ENCODE assay signal across 8 cellular contexts in genomic region chr6:42984924-42985475, GRCh38. TPM values are rescaled to one million over a fixed set of nuclear protein-coding genes. Genes with fewer than 3 reads are reported as not detected.
DNase-seq lines count a peak whose midpoint lies in the region; FAIRE-seq and TF ChIP-seq lines count a peak whose summit lies in the region.

No MANE protein-coding gene starts in this region.

- H3K79me2 ChIP-seq in astrocyte (ENCODE audit: insufficient read depth, low read length) = peaks cover 41% of the 10 kb centered on the region

- no peaks in the 10 kb centered on the region for H3K27me3 ChIP-seq in BLaER1
- no peaks in the 10 kb centered on the region for H3K27me3 ChIP-seq in astrocyte (ENCODE audit: insufficient read depth, low read length)
- no peaks in the 10 kb centered on the region for H3K27me3 ChIP-seq in stomach

- TF ChIP-seq EP300 in stomach (IDR thresholded peaks at IDR 0.05) = no peak

- intact Hi-C loops in stomach (cut with DNase I; ENCODE audit: low total_unique reads) = no loop called here

- H3K4me1 ChIP-seq in BLaER1 (peaks cover 48% of the 10 kb centered on the region), astrocyte (ENCODE audit: insufficient read depth, low read length) (peaks cover 22% of the 10 kb centered on the region), stomach (peaks cover 32 to 57% (median 48%) of the 10 kb centered on the region in 4 donors)

- H3K4me3 ChIP-seq in BLaER1 (peak overlapping the region; percentile 90), astrocyte (ENCODE audit: insufficient read depth, low read depth, low read length) (peak overlapping the region; percentile 73), stomach (peak overlapping the region; percentile 79 to 98 (median 90))

- 8 to 12% (median 10%) methylated on average over 12 to 13 of the region's 13 CpGs for WGBS in stomach, 5 donors

- H3K9me3 ChIP-seq in BLaER1 (no peaks in the 10 kb centered on the region), astrocyte (ENCODE audit: insufficient read depth, low read depth, low read length) (no peaks in the 10 kb centered on the region), stomach (no peaks in the 10 kb centered on the region)

- H3K9ac ChIP-seq in BLaER1 (peak overlapping the region; percentile 91), astrocyte (ENCODE audit: low read length) (peak overlapping the region; percentile 86)

- H3K27me3 Mint-ChIP-seq in astrocyte (ENCODE audit: low read depth, unreplicated experiment) = no peaks in the 10 kb centered on the region

- peaks cover 24% of the 10 kb centered on the region for H3K4me1 Mint-ChIP-seq in astrocyte (ENCODE audit: low read depth, unreplicated experiment)

- H3K27ac Mint-ChIP-seq in astrocyte (ENCODE audit: unreplicated experiment) = no peak overlapping the region

- TF ChIP-seq CTCF in astrocyte (IDR thresholded peaks at IDR 0.05; ENCODE audit: insufficient read depth, low read depth, low read length) = no peak
- no peak for TF ChIP-seq CTCF in stomach (IDR thresholded peaks at IDR 0.05)

- H3K4me3 Mint-ChIP-seq in astrocyte (ENCODE audit: unreplicated experiment) = peak overlapping the region; percentile 88

- no peaks in the 10 kb centered on the region for H3K9me3 Mint-ChIP-seq in astrocyte (ENCODE audit: unreplicated experiment)

- peak overlapping the region; percentile 76 for H2AFZ ChIP-seq in astrocyte (ENCODE audit: low read depth, low read length)

- peak overlapping the region; percentile 92 for H3K27ac ChIP-seq in BLaER1
- peak overlapping the region; percentile 52 for H3K27ac ChIP-seq in astrocyte (ENCODE audit: low read depth, low read length)
- peak overlapping the region; percentile 77 to 93 (median 89) for H3K27ac ChIP-seq in stomach

- H4K20me1 ChIP-seq in BLaER1 (peaks cover 48% of the 10 kb centered on the region), astrocyte (ENCODE audit: insufficient read depth, low read length) (peaks cover 47% of the 10 kb centered on the region)

- peaks cover 10% of the 10 kb centered on the region for H3K36me3 Mint-ChIP-seq in astrocyte (ENCODE audit: low read depth, unreplicated experiment)

- no peak for FAIRE-seq in astrocyte (lab: Jason Lieb, UNC)

- no peak for TF ChIP-seq POLR2A in stomach (IDR thresholded peaks at IDR 0.05)

- H3K4me2 ChIP-seq in BLaER1 (peak overlapping the region; percentile 95), astrocyte (ENCODE audit: low read length) (peak overlapping the region; percentile 97)

- DNase-seq in Kasumi-1 (lab: John Stamatoyannopoulos, UW) (peak; percentile 17 to 48), astrocyte (ENCODE audit: low read depth) (no peak), iris pigment epithelial cell (ENCODE audit: low read depth) (peak; percentile 18), stomach (no peak), SW 1271 (lab: John Stamatoyannopoulos, UW) (no peak), RKO (ENCODE audit: low spot score) (no peak), H4 (ENCODE audit: low spot score) (no peak)

- H3K36me3 ChIP-seq in BLaER1 (peaks cover 29% of the 10 kb centered on the region), astrocyte (ENCODE audit: insufficient read depth, low read length) (peaks cover 3% of the 10 kb centered on the region), stomach (peaks cover 10 to 14% (median 12%) of the 10 kb centered on the region in 4 donors)

RNA-seq across cellular contexts. Expression of gene PPP2R5D, which starts 0.6 kb away (rescaled TPM):
- 48.0 and 53.0 TPM in 2 replicates for total RNA-seq in astrocyte
- total RNA-seq in stomach = 100 to 1,000 TPM in 1 of 5 donors, 10 to 100 TPM in 4; 19.6 to 517 (median 40.6) TPM
- 10 to 100 TPM; 21.0 to 23.7 (median 21.5) TPM for polyA plus RNA-seq in stomach
- 61.1 and 70.8 TPM in 2 replicates for total RNA-seq in H4 (2014; rRNA removed; shearing (Covaris generic))

RNA-seq across cellular contexts. Expression of gene PEX6, which starts 6.0 kb away (rescaled TPM):
- 22.7 and 27.1 TPM in 2 replicates for total RNA-seq in astrocyte
- total RNA-seq in stomach = 100 to 1,000 TPM in 1 of 5 donors, 10 to 100 TPM in 2, 1 to 10 TPM in 2; 5.5 to 118 (median 23.9) TPM
- 10 to 100 TPM; 13.0 to 16.4 (median 15.1) TPM for polyA plus RNA-seq in stomach
- total RNA-seq in H4 (2014; rRNA removed; shearing (Covaris generic)) = 39.2 and 45.8 TPM in 2 replicates

RNA-seq across cellular contexts. Expression of gene GNMT, which starts 24.4 kb away (rescaled TPM):
- total RNA-seq in astrocyte (0.68 TPM in 1 of 2 replicates, not detected in the other), stomach (10 to 100 TPM in 1 of 5 donors, 1 to 10 TPM in 1, under 1 TPM in 1, not detected in 2; 0.45 to 21.3 (median 1.8) TPM)
- 100 to 1,000 TPM in 1 of 3 donors, 10 to 100 TPM in 2; 14.4 to 121 (median 73.2) TPM for polyA plus RNA-seq in stomach
- total RNA-seq in H4 (2014; rRNA removed; shearing (Covaris generic)) = not detected in 2 replicates

RNA-seq across cellular contexts. Expression of gene MEA1, which starts 28.7 kb away (rescaled TPM):
- 54.2 and 55.9 TPM in 2 replicates for total RNA-seq in astrocyte
- total RNA-seq in stomach = 10 to 100 TPM in 4 of 5 donors, 1 to 10 TPM in 1; 3.6 to 61.3 (median 27.7) TPM
- polyA plus RNA-seq in stomach = 100 to 1,000 TPM in 2 of 3 donors, 10 to 100 TPM in 1; 95.2 to 118 (median 102) TPM
- total RNA-seq in H4 (2014; rRNA removed; shearing (Covaris generic)) = 154 and 171 TPM in 2 replicates

RNA-seq across cellular contexts. Expression of gene KLHDC3, which starts 29.0 kb away (rescaled TPM):
- total RNA-seq in astrocyte = 67.4 and 69.6 TPM in 2 replicates
- 10 to 100 TPM; 40.0 to 88.5 (median 66.5) TPM for total RNA-seq in stomach
- polyA plus RNA-seq in stomach = 10 to 100 TPM; 57.7 to 85.0 (median 84.2) TPM
- total RNA-seq in H4 (2014; rRNA removed; shearing (Covaris generic)) = 77.4 and 95.0 TPM in 2 replicates

Comparison
In these comparisons a context has a peak if more than half of its experiments do, and no peak if none do; other contexts are left out.
1. DNase-seq: peak in Kasumi-1 (2 of 2) and iris pigment epithelial cell (single experiment); none in astrocyte (single experiment), stomach (single experiment), SW 1271 (0 of 2), RKO (single experiment) and H4 (single experiment).
2. Peak in every context shown above with its lines, with median percentiles within 50 percentile points of each other: H3K27ac ChIP-seq and H3K4me3 ChIP-seq.